Comparison of ENCODE assay signal across 8 cellular contexts in the genomic region with DNA sequence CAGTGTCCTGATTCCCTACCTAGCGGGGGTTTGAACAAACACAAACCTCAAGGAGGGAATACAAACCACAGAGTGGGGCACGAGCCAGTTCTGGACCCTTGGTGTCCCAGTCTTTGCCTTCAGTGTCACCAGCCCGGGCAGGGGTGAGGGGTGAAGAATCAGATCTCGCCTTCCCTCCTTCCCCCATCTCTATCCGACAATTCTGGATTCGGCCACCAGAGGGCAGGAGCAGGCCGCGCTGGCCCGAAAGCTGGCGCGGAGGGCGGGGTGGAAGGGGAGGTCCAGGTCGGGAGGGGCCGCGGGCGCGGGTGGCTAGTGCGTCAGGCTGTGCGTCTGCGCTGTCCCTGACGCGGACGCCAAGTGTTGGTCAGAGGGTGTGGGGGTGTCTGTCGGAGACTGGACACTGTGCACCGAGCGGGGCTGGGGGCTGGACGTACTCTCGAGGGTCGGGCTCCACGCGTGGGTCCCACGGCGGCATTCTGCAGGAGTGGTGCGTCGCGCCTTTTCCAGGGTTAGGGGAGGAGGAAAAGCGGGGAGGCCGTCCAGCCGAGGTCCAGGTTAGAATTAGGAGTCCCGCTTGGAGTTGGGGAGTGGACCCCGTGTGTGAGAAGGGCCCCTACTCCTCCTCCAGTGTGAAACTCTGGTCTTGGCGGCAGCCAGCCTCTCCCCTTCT. TPM values are rescaled to one million over a fixed set of nuclear protein-coding genes. Genes with fewer than 3 reads are reported as not detected.
DNase-seq lines count a peak whose midpoint lies in the region; ATAC-seq, FAIRE-seq and TF ChIP-seq lines count a peak whose summit lies in the region.

No MANE protein-coding gene starts in this region.

- peaks cover 10% of the 10 kb centered on the region for H3K4me1 ChIP-seq in A549

- 0 out of 2 replicates have a peak, but pooled peaks cover 2% of the 10 kb centered on the region for H3K27me3 ChIP-seq in MG63

- H3K4me3 ChIP-seq in A549 (peak overlapping the region; percentile 49), MG63 (peak overlapping the region; percentile 37)

- peak; percentile 74 to 80 for TF ChIP-seq RAD21 in A549 (conservative IDR thresholded peaks at IDR 0.05 in 1 of 2, IDR thresholded peaks at IDR 0.05 in 1 of 2)

- TF ChIP-seq CTCF in A549 (IDR thresholded peaks at IDR 0.05), result peak; percentile 87

- WGBS in A549 (ENCODE audit: missing lambda C conversion rate), result 9% methylated on average over 32 of the region's 42 CpGs

- no peak for TF ChIP-seq EP300 in A549 (IDR thresholded peaks at IDR 0.05)

- peak overlapping the region; percentile 99 for H3K4me2 ChIP-seq in A549

- ATAC-seq in A549, result peak; percentile 78 to 93
- ATAC-seq in GM19023 (IDR thresholded peaks at IDR 0.05; ENCODE audit: unreplicated experiment), result peak; percentile 55

- CTCF ChIA-PET in A549 (lab: Yijun Ruan, JAX), result interaction anchor here (0.5 to 6.2 kb wide), 38 partner anchors 8 to 320 kb away, joined by 3 to 101 read pairs (median 5); a partner anchor contains a TSS

- H3K9me3 ChIP-seq in A549 (no peaks in the 10 kb centered on the region), MG63 (no peaks in the 10 kb centered on the region)

- TF ChIP-seq POLR2A in A549 (IDR thresholded peaks at IDR 0.05; ENCODE audit: low read length), result peak; percentile 84

- peak; percentile 87 for DNase-seq in A549 (ENCODE audit: low read depth in 1 of 2, low spot score in 1 of 2)
- DNase-seq in MG63, result peak; percentile 87
- peak; percentile 73 for DNase-seq in SHP77 treated with DMSO at 0.1 percent for 48 hours (lab: John Stamatoyannopoulos, UW)
- peak; percentile 85 for DNase-seq in activated naive CD4-positive, alpha-beta T cell treated with Interleukin-2 at 50 U/mL for 16 hours
- peak; percentile 85 for DNase-seq in germinal center (ENCODE audit: low spot score)
- peak; percentile 70 for DNase-seq in occipital lobe (lab: John Stamatoyannopoulos, UW)
- peak in 48 of 49 donors; percentile 8 to 93 (median 73) for DNase-seq in substantia nigra (lab: John Stamatoyannopoulos, UW)

- no peak for FAIRE-seq in A549 (lab: Jason Lieb, UNC)

- no peaks in the 10 kb centered on the region for H3K36me3 ChIP-seq in MG63

- H3K27ac ChIP-seq in A549, result peak overlapping the region; percentile 79 to 84
- no peak overlapping the region for H3K27ac ChIP-seq in substantia nigra (ENCODE audit: low read depth, low read length, poor library complexity, severe bottlenecking)

- POLR2A ChIA-PET in A549 (lab: Yijun Ruan, JAX), result no interaction called here

TF ChIP-seq in A549, 52 proteins besides CTCF, POLR2A, EP300 and RAD21:
- 0 out of 5 replicates have a peak, but pooled peaks of 1 of the 2 experiments have one; percentile 27 for TF ChIP-seq JUN (IDR thresholded peaks at IDR 0.05)
- 0 out of 2 replicates have a peak, but pooled peaks have one; percentile 19 for TF ChIP-seq TFCP2L1 (CRISPR knock-in tag; IDR thresholded peaks at IDR 0.05)
- peak; percentile 61; the same call in 1 of the 2 replicates for TF ChIP-seq PHF8 (IDR thresholded peaks at IDR 0.05; ENCODE audit: borderline replicate concordance, low read depth)
- TF ChIP-seq SMC3 (IDR thresholded peaks at IDR 0.05), result peak; percentile 80
- no peak for TF ChIP-seq HEYL (CRISPR knock-in tag; IDR thresholded peaks at IDR 0.05)
- TF ChIP-seq MAZ (IDR thresholded peaks at IDR 0.05; ENCODE audit: borderline replicate concordance, low read depth, low read length), result peak; percentile 91
- TF ChIP-seq, protein P1, sequence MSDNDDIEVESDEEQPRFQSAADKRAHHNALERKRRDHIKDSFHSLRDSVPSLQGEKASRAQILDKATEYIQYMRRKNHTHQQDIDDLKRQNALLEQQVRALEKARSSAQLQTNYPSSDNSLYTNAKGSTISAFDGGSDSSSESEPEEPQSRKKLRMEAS (IDR thresholded peaks at IDR 0.05), result peak; percentile 40; the same call in 1 of the 2 replicates
- TF ChIP-seq HOXA7 (CRISPR knock-in tag; IDR thresholded peaks at IDR 0.05), result no peak

RNA-seq across cellular contexts. Expression of a gene that starts 2.9 kb away (rescaled TPM):
- polyA plus RNA-seq in A549 (2011; rRNA removed), result not detected in 2 replicates
- not detected in 2 replicates for polyA plus RNA-seq in A549 (2012; cell fraction: cytosol; rRNA removed)
- polyA plus RNA-seq in A549 (2012; cell fraction: nucleus; rRNA removed), result not detected in 2 replicates
- polyA plus RNA-seq in A549 (2017; fragmentation: RNase III; extraction: RNeasy Plus Mini Kit Qiagen cat#74134 plus additional on column Dnase treatment), result not detected in 3 replicates
- not detected in 2 replicates for polyA minus RNA-seq in A549 (2011; rRNA and poly(A)+ RNA removed)
- total RNA-seq in MG63 (2014; rRNA removed; shearing (Covaris generic); ENCODE audit: low replicate concordance), result not detected in 2 replicates
- total RNA-seq in occipital lobe, result not detected

RNA-seq across cellular contexts. Expression of a gene that starts 11.1 kb away (rescaled TPM):
- polyA plus RNA-seq in A549 (2011; rRNA removed), result not detected in 2 replicates
- polyA plus RNA-seq in A549 (2012; cell fraction: cytosol; rRNA removed), result not detected in 2 replicates
- polyA plus RNA-seq in A549 (2012; cell fraction: nucleus; rRNA removed), result not detected in 2 replicates
- not detected in 3 replicates for polyA plus RNA-seq in A549 (2017; fragmentation: RNase III; extraction: RNeasy Plus Mini Kit Qiagen cat#74134 plus additional on column Dnase treatment)
- not detected in 2 replicates for polyA minus RNA-seq in A549 (2011; rRNA and poly(A)+ RNA removed)
- total RNA-seq in MG63 (2014; rRNA removed; shearing (Covaris generic); ENCODE audit: low replicate concordance), result not detected in 2 replicates
- total RNA-seq in occipital lobe, result not detected

RNA-seq across cellular contexts. Expression of a gene that starts 36.6 kb away (rescaled TPM):
- polyA plus RNA-seq in A549 (2011; rRNA removed) (0.77 and 0.94 TPM in 2 replicates), A549 (2017; fragmentation: RNase III; extraction: RNeasy Plus Mini Kit Qiagen cat#74134 plus additional on column Dnase treatment) (0.43 to 0.73 TPM (median 0.63 TPM) in 3 replicates)
- 0.58 and 0.79 TPM in 2 replicates for polyA plus RNA-seq in A549 (2012; cell fraction: cytosol; rRNA removed)
- 0.47 and 0.72 TPM in 2 replicates for polyA plus RNA-seq in A549 (2012; cell fraction: nucleus; rRNA removed)
- polyA minus RNA-seq in A549 (2011; rRNA and poly(A)+ RNA removed), result 1.2 and 1.3 TPM in 2 replicates
- not detected in 2 replicates for total RNA-seq in MG63 (2014; rRNA removed; shearing (Covaris generic); ENCODE audit: low replicate concordance)
- total RNA-seq in occipital lobe, result 6.2 TPM

RNA-seq across cellular contexts. Expression of a gene that starts 45.2 kb away (rescaled TPM):
- polyA plus RNA-seq in A549 (2011; rRNA removed) (0.09 and 0.12 TPM in 2 replicates), A549 (2017; fragmentation: RNase III; extraction: RNeasy Plus Mini Kit Qiagen cat#74134 plus additional on column Dnase treatment) (0.14 to 0.28 TPM (median 0.22 TPM) in 3 replicates)
- 0.08 and 0.09 TPM in 2 replicates for polyA plus RNA-seq in A549 (2012; cell fraction: cytosol; rRNA removed)
- polyA plus RNA-seq in A549 (2012; cell fraction: nucleus; rRNA removed), result 0.15 and 0.23 TPM in 2 replicates
- polyA minus RNA-seq in A549 (2011; rRNA and poly(A)+ RNA removed), result not detected in 2 replicates
- 0.03 TPM in 1 of 2 replicates, not detected in the other for total RNA-seq in MG63 (2014; rRNA removed; shearing (Covaris generic); ENCODE audit: low replicate concordance)
- 0.16 TPM for total RNA-seq in occipital lobe
